2 cellular contexts compared by ENCODE assay signal in genomic region chr2:165835363-165835762, GRCh38.
TF ChIP-seq lines count a peak whose summit lies in the region.

No MANE protein-coding gene starts in this region.

TF ChIP-seq in SK-N-SH, 30 proteins besides CTCF, POLR2A, EP300 and RAD21 (continued from another document):
- TF ChIP-seq MAX (IDR thresholded peaks at IDR 0.05; ENCODE audit: low read depth) (no peak), GABPA (IDR thresholded peaks at IDR 0.05; ENCODE audit: low read depth) (no peak), RCOR1 (IDR thresholded peaks at IDR 0.05; ENCODE audit: low read length) (no peak), SIN3A (IDR thresholded peaks at IDR 0.05; ENCODE audit: borderline replicate concordance, low read depth, low read length) (no peak), TAF1 (IDR thresholded peaks at IDR 0.05; ENCODE audit: borderline replicate concordance, low read depth, low read length) (no peak)

TF ChIP-seq in SK-N-SH treated with all-trans-retinoic acid at 6 μM for 48 hours, 23 proteins besides CTCF, POLR2A, EP300 and RAD21 (continued from another document):
- TF ChIP-seq CREB5 (CRISPR knock-in tag; IDR thresholded peaks at IDR 0.05; ENCODE audit: low read depth): no peak
- TF ChIP-seq ZNF70 (CRISPR knock-in tag; IDR thresholded peaks at IDR 0.05): no peak
- no peak for TF ChIP-seq ZNF8 (CRISPR knock-in tag; IDR thresholded peaks at IDR 0.05)
- TF ChIP-seq TOX (CRISPR knock-in tag; IDR thresholded peaks at IDR 0.05; ENCODE audit: borderline replicate concordance): no peak
- TF ChIP-seq BACH2 (CRISPR knock-in tag; IDR thresholded peaks at IDR 0.05; ENCODE audit: borderline replicate concordance): no peak
- TF ChIP-seq PATZ1 (CRISPR knock-in tag; IDR thresholded peaks at IDR 0.05; ENCODE audit: borderline replicate concordance): no peak
- no peak for TF ChIP-seq OSR1 (CRISPR knock-in tag; IDR thresholded peaks at IDR 0.05)
- TF ChIP-seq CSDC2 (CRISPR knock-in tag; IDR thresholded peaks at IDR 0.05): no peak
- no peak for TF ChIP-seq ARNTL (CRISPR knock-in tag; IDR thresholded peaks at IDR 0.05; ENCODE audit: borderline replicate concordance, low read depth)
- no peak for TF ChIP-seq TCF4 (CRISPR knock-in tag; IDR thresholded peaks at IDR 0.05; ENCODE audit: borderline replicate concordance)
